ENCODE assay signal across 10 cellular contexts in the genomic region with DNA sequence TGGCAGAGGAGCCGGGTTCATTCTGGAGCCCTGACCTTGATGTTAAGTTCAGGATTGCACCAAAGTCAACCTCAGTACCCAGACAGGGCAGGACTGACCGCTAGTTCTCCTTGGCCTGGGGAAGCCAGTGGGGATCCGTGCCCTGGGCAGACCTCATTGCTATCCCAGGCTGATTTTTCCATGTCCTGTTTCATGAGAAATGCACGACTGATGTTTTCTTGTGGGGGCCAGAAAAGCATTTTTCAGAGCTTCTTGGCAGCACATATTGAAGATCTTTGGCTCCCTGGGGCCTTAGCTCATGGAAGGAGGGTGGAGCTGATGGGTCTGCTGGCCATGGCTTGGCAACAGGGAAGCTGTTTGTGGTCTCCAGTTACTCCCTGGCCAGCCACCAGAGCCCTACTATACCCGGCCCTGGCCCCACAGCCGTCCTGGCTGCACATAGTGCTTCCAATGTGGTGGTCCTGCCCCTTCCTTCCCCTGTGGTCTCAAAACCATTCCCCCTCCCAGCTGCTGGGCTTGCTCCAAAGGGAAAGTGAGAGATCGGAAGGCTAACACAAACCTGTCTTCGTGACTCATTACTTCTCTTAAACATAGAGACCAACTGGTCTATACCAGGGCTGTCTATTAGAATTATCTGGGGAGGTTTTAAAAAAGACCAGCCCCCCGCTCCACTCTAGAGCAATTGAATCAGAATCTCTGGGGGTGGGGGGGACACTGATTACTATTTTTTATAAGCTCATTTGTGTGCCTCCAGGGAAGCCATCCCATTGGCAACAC. TPM values are rescaled to one million over a fixed set of nuclear protein-coding genes. Genes with fewer than 3 reads are reported as not detected.
DNase-seq lines count a peak whose midpoint lies in the region; ATAC-seq and TF ChIP-seq lines count a peak whose summit lies in the region.
"Had no signal": no experiment of that assay in that cellular context is flagged by ENCODE, and none has a peak within 500 bp of the region (broad histone marks: within the 10 kb centered on the region; RNA-seq: fewer than 3 reads in every experiment).

No MANE protein-coding gene starts in this region.

- no peaks in the 10 kb centered on the region for H3K9me3 Mint-ChIP-seq in activated T-helper 2 cell treated with anti-CD3 and anti-CD28 coated beads, Interferon-gamma antibody, Interleukin-2, Interleukin-4, amounts not matched to agents 10 μg/mL and 5 μg/mL and 100 μg/mL, durations not matched to agents 14 hours and 24 hours and 36 hours
- H3K9me3 Mint-ChIP-seq: activated naive CD4-positive, alpha-beta T cell treated with anti-CD3 and anti-CD28 coated beads, Interleukin-2, amount 50 U/mL, for 72 hours had no signal

- peak overlapping the region; percentile 30 for H3K4me3 ChIP-seq in AG10803 (ENCODE audit: low read length)
- H3K4me3 ChIP-seq in ascending aorta = peak overlapping the region in 1 of 2 donors; percentile 50
- H3K4me3 ChIP-seq in heart left ventricle = peak overlapping the region in 1 of 12 donors; percentile 14
- no peak overlapping the region for H3K4me3 ChIP-seq in rectal smooth muscle tissue (ENCODE audit: low read length)

- 41 to 61% (median 50%) methylated on average over 9 of the region's 9 CpGs for WGBS in heart left ventricle, 4 donors

- H3K36me3 Mint-ChIP-seq in activated T-helper 2 cell treated with anti-CD3 and anti-CD28 coated beads, Interferon-gamma antibody, Interleukin-2, Interleukin-4, amounts not matched to agents 10 μg/mL and 5 μg/mL and 100 μg/mL, durations not matched to agents 14 hours and 24 hours and 36 hours (ENCODE audit: low read depth) = no peaks in the 10 kb centered on the region
- H3K36me3 Mint-ChIP-seq: activated naive CD4-positive, alpha-beta T cell treated with anti-CD3 and anti-CD28 coated beads, Interleukin-2, amount 50 U/mL, for 72 hours had no signal

- H3K4me1 ChIP-seq in ascending aorta = peaks cover 3 to 20% of the 10 kb centered on the region in 2 donors
- H3K4me1 ChIP-seq in heart left ventricle = peaks cover 0 to 32% (median 16%) of the 10 kb centered on the region in 12 donors
- peaks cover 2% of the 10 kb centered on the region for H3K4me1 ChIP-seq in rectal smooth muscle tissue (ENCODE audit: control insufficient read depth, insufficient read depth, low read length)

- DNase-seq in AG10803 (ENCODE audit: low read depth) (peak; percentile 93), ascending aorta (ENCODE audit: low spot score in 2 of 2) (peak in 1 of 2 donors; percentile 87), heart left ventricle (peak; percentile 49 to 75 (median 67)), NOMO-1 treated with dmso at 0.1 percent for 144 hours (lab: John Stamatoyannopoulos, UW; ENCODE audit: unreplicated experiment) (no peak), DMS153 treated with DMSO at 0.1 percent for 48 hours (lab: John Stamatoyannopoulos, UW; ENCODE audit: unreplicated experiment) (no peak)
- DNase-seq in activated T-helper 2 cell treated with anti-CD3 and anti-CD28 coated beads, Interferon-gamma antibody, Interleukin-2, Interleukin-4, amounts not matched to agents 10 μg/mL and 5 μg/mL and 100 μg/mL, durations not matched to agents 14 hours and 24 hours and 36 hours (ENCODE audit: low spot score) = no peak
- DNase-seq: KBM-7 had no signal

- no peak for TF ChIP-seq CTCF in AG10803 (conservative IDR thresholded peaks at IDR 0.05; ENCODE audit: low read length)
- no peak for TF ChIP-seq CTCF in ascending aorta (IDR thresholded peaks at IDR 0.05)
- TF ChIP-seq CTCF in heart left ventricle (IDR thresholded peaks at IDR 0.05) = no peak

- no peak overlapping the region for H3K27ac Mint-ChIP-seq in activated T-helper 2 cell treated with anti-CD3 and anti-CD28 coated beads, Interferon-gamma antibody, Interleukin-2, Interleukin-4, amounts not matched to agents 10 μg/mL and 5 μg/mL and 100 μg/mL, durations not matched to agents 14 hours and 24 hours and 36 hours
- H3K27ac Mint-ChIP-seq: activated naive CD4-positive, alpha-beta T cell treated with anti-CD3 and anti-CD28 coated beads, Interleukin-2, amount 50 U/mL, for 72 hours had no signal

- H3K36me3 ChIP-seq in ascending aorta = no peaks in the 10 kb centered on the region
- H3K36me3 ChIP-seq in heart left ventricle = no peaks in the 10 kb centered on the region
- no peaks in the 10 kb centered on the region for H3K36me3 ChIP-seq in rectal smooth muscle tissue (ENCODE audit: control insufficient read depth, insufficient read depth, low read length)

- H3K27ac ChIP-seq in ascending aorta = peak overlapping the region; percentile 74 to 80
- H3K27ac ChIP-seq in heart left ventricle = peak overlapping the region; percentile 20 to 92 (median 64)
- H3K27ac ChIP-seq in rectal smooth muscle tissue (ENCODE audit: low read depth, low read length) = peak overlapping the region; percentile 60

- H3K9ac ChIP-seq in rectal smooth muscle tissue (ENCODE audit: low read length) = no peak overlapping the region

- H3K27me3 ChIP-seq in ascending aorta = no peaks in the 10 kb centered on the region
- H3K27me3 ChIP-seq in heart left ventricle = no peaks in the 10 kb centered on the region
- H3K27me3 ChIP-seq in rectal smooth muscle tissue (ENCODE audit: control insufficient read depth, insufficient read depth, low read length) = peaks cover 6% of the 10 kb centered on the region

- intact Hi-C loops in ascending aorta (cut with DNase I) (loop anchor here (2.0 to 10.0 kb wide), 5 partner anchors 58 to 360 kb away; a partner anchor contains a TSS), heart left ventricle (cut with DNase I) (loop anchor here in 9 of 10 donors (5.0 to 10.0 kb wide), 8 partner anchors 58 to 220 kb away; a partner anchor contains a TSS)
- intact Hi-C loops in activated T-helper 2 cell treated with anti-CD3 and anti-CD28 coated beads, Interferon-gamma antibody, Interleukin-2, Interleukin-4, amounts not matched to agents 10 μg/mL and 5 μg/mL and 100 μg/mL, durations not matched to agents 14 hours and 24 hours and 36 hours (cut with micrococcal nuclease) = loop anchor here (5.0 kb wide), 2 partner anchors 113 to 217 kb away; no protein-coding TSS in a partner anchor

- ATAC-seq in heart left ventricle (peak; percentile 62 to 81 (median 75)), GM18502 (IDR thresholded peaks at IDR 0.05; ENCODE audit: poor library complexity, unreplicated experiment) (no peak)

- H3K27me3 Mint-ChIP-seq in activated T-helper 2 cell treated with anti-CD3 and anti-CD28 coated beads, Interferon-gamma antibody, Interleukin-2, Interleukin-4, amounts not matched to agents 10 μg/mL and 5 μg/mL and 100 μg/mL, durations not matched to agents 14 hours and 24 hours and 36 hours (ENCODE audit: low read depth) = peaks cover 9% of the 10 kb centered on the region

- no peak for TF ChIP-seq POLR2A in heart left ventricle (IDR thresholded peaks at IDR 0.05)

- H3K9me3 ChIP-seq in ascending aorta = no peaks in the 10 kb centered on the region
- H3K9me3 ChIP-seq in heart left ventricle = no peaks in the 10 kb centered on the region

- H3K4me1 Mint-ChIP-seq in activated T-helper 2 cell treated with anti-CD3 and anti-CD28 coated beads, Interferon-gamma antibody, Interleukin-2, Interleukin-4, amounts not matched to agents 10 μg/mL and 5 μg/mL and 100 μg/mL, durations not matched to agents 14 hours and 24 hours and 36 hours (ENCODE audit: low read depth) = peaks cover 2% of the 10 kb centered on the region

- no peak overlapping the region for H3K4me3 Mint-ChIP-seq in activated T-helper 2 cell treated with anti-CD3 and anti-CD28 coated beads, Interferon-gamma antibody, Interleukin-2, Interleukin-4, amounts not matched to agents 10 μg/mL and 5 μg/mL and 100 μg/mL, durations not matched to agents 14 hours and 24 hours and 36 hours (ENCODE audit: low read depth)

RNA-seq across cellular contexts. Expression of a gene that starts 11.3 kb away (rescaled TPM):
- total RNA-seq in ascending aorta (not detected), heart left ventricle (1 to 10 TPM in 4 of 9 donors, under 1 TPM in 5; 0.48 to 1.6 (median 0.95) TPM)
- under 1 TPM; 0.30 to 0.44 TPM for polyA plus RNA-seq in heart left ventricle
- 0.18 and 0.25 TPM in 2 replicates for total RNA-seq in activated T-helper 2 cell treated with anti-CD3 and anti-CD28 coated beads, Interferon-gamma antibody, Interleukin-2, Interleukin-4, amounts not matched to agents 10 μg/mL and 5 μg/mL and 100 μg/mL, durations not matched to agents 14 hours and 24 hours and 36 hours

RNA-seq across cellular contexts. Expression of a gene that starts 59.0 kb away (rescaled TPM):
- total RNA-seq in ascending aorta = not detected
- total RNA-seq in heart left ventricle = 10 to 100 TPM in 2 of 9 donors, 1 to 10 TPM in 7; 4.5 to 10.2 (median 8.3) TPM
- polyA plus RNA-seq in heart left ventricle = 1 to 10 TPM; 8.8 to 8.9 TPM
- total RNA-seq in activated T-helper 2 cell treated with anti-CD3 and anti-CD28 coated beads, Interferon-gamma antibody, Interleukin-2, Interleukin-4, amounts not matched to agents 10 μg/mL and 5 μg/mL and 100 μg/mL, durations not matched to agents 14 hours and 24 hours and 36 hours = 12.2 and 12.7 TPM in 2 replicates

Comparison
In these comparisons a context has a peak if more than half of its experiments do, and no peak if none do; other contexts are left out.
1. DNase-seq: peak in AG10803 (single experiment) and heart left ventricle (5 of 5); none in NOMO-1 treated with dmso at 0.1 percent for 144 hours (single experiment), activated T-helper 2 cell treated with anti-CD3 and anti-CD28 coated beads, Interferon-gamma antibody, Interleukin-2, Interleukin-4, amounts not matched to agents 10 μg/mL and 5 μg/mL and 100 μg/mL, durations not matched to agents 14 hours and 24 hours and 36 hours (single experiment) and DMS153 treated with DMSO at 0.1 percent for 48 hours (single experiment).
2. Peak in every context shown above with its lines, with median percentiles within 50 percentile points of each other: H3K27ac ChIP-seq.